ENCODE assay signal across 8 cellular contexts in genomic region chr16:72241930-72242329, GRCh38.
DNase-seq lines count a peak whose midpoint lies in the region; ATAC-seq and TF ChIP-seq lines count a peak whose summit lies in the region.

No MANE protein-coding gene starts in this region.

- no peak overlapping the region for H3K14ac ChIP-seq in mesenchymal stem cell (ENCODE audit: low read length in 2 of 2)

- no peaks in the 10 kb centered on the region for H3K36me3 ChIP-seq in H7 (replicated peaks; ENCODE audit: control insufficient read depth, insufficient read depth, low read length)
- H3K36me3 ChIP-seq in colonic mucosa, result no peaks in the 10 kb centered on the region
- H3K36me3 ChIP-seq in mesenchymal stem cell (ENCODE audit: control insufficient read depth in 1 of 2, insufficient read depth in 2 of 2, low read depth in 1 of 2, low read length in 2 of 2), result no peaks in the 10 kb centered on the region

- peak; percentile 63 for TF ChIP-seq CTCF in colonic mucosa (IDR thresholded peaks at IDR 0.05)

- H3K18ac ChIP-seq in mesenchymal stem cell (ENCODE audit: low read depth in 1 of 2, low read length in 2 of 2), result no peak overlapping the region

- H3K9ac ChIP-seq in colonic mucosa (ENCODE audit: low read depth in 2 of 2, low read length in 2 of 2), result no peak overlapping the region
- H3K9ac ChIP-seq in mesenchymal stem cell (ENCODE audit: low read length), result no peak overlapping the region

- no peak overlapping the region for H2BK12ac ChIP-seq in mesenchymal stem cell (ENCODE audit: low read length in 2 of 2)

- H2AFZ ChIP-seq in mesenchymal stem cell (ENCODE audit: low read depth, low read length), result no peak overlapping the region

- H3K27me3 ChIP-seq in H7 (ENCODE audit: control insufficient read depth, insufficient read depth, low read length) (no peaks in the 10 kb centered on the region), colonic mucosa (no peaks in the 10 kb centered on the region), mesenchymal stem cell (ENCODE audit: control insufficient read depth in 1 of 2, insufficient read depth in 1 of 2, low read length in 2 of 2) (no peaks in the 10 kb centered on the region)

- H3K23ac ChIP-seq in mesenchymal stem cell (ENCODE audit: low read length in 2 of 2), result no peak overlapping the region

- intact Hi-C loops in colonic mucosa (cut with DNase I), result loop anchor here (5.0 to 10.0 kb wide), 3 partner anchors 117 to 225 kb away; no protein-coding TSS in a partner anchor

- no peak overlapping the region for H2BK15ac ChIP-seq in mesenchymal stem cell (ENCODE audit: low read depth, poor library complexity, severe bottlenecking)

- no peaks in the 10 kb centered on the region for H3K79me1 ChIP-seq in mesenchymal stem cell (replicated peaks; ENCODE audit: low read length, poor library complexity, severe bottlenecking)

- no peak overlapping the region for H2BK120ac ChIP-seq in mesenchymal stem cell (ENCODE audit: low read depth, low read length)

- no peak overlapping the region for H2BK5ac ChIP-seq in mesenchymal stem cell (ENCODE audit: low read depth, low read length, poor library complexity, severe bottlenecking)

- no peak overlapping the region for H4K91ac ChIP-seq in mesenchymal stem cell (ENCODE audit: low read length)

- H3K4me2 ChIP-seq in mesenchymal stem cell (ENCODE audit: low read length, poor library complexity, severe bottlenecking), result no peak overlapping the region

- H3K27ac ChIP-seq in colonic mucosa (no peak overlapping the region), mesenchymal stem cell (ENCODE audit: low read length, poor library complexity, severe bottlenecking) (no peak overlapping the region)

- H3K4me3 ChIP-seq in H7 (ENCODE audit: insufficient read depth, low read depth, low read length) (no peak overlapping the region), colonic mucosa (no peak overlapping the region), mesenchymal stem cell (ENCODE audit: insufficient read depth in 1 of 2, low read depth in 1 of 2, low read length in 2 of 2) (no peak overlapping the region)

- ATAC-seq in GM21619 (IDR thresholded peaks at IDR 0.05; ENCODE audit: unreplicated experiment) (no peak), GM21825 (IDR thresholded peaks at IDR 0.05; ENCODE audit: unreplicated experiment) (no peak)

- H3K4me1 ChIP-seq in colonic mucosa (no peaks in the 10 kb centered on the region), mesenchymal stem cell (ENCODE audit: control insufficient read depth, insufficient read depth, low read depth, low read length) (no peaks in the 10 kb centered on the region)

- WGBS in mesenchymal stem cell, result 41% methylated on average over 5 of the region's 7 CpGs

- H2AK5ac ChIP-seq in mesenchymal stem cell (ENCODE audit: low read length, severe bottlenecking), result no peak overlapping the region

- no peak overlapping the region for H4K8ac ChIP-seq in mesenchymal stem cell (ENCODE audit: low read length)

- H3K9me3 ChIP-seq in colonic mucosa, result no peaks in the 10 kb centered on the region
- H3K9me3 ChIP-seq in mesenchymal stem cell (ENCODE audit: control insufficient read depth, low read length), result no peaks in the 10 kb centered on the region

- no peak overlapping the region for H3K4ac ChIP-seq in mesenchymal stem cell (ENCODE audit: low read depth in 1 of 2, low read length in 2 of 2)

- DNase-seq in COR-L47 (lab: John Stamatoyannopoulos, UW), result peak; percentile 67
- DNase-seq in H7, result peak; percentile 19
- peak; percentile 61 for DNase-seq in NCI-H69 (lab: John Stamatoyannopoulos, UW)
- DNase-seq in colonic mucosa, result peak; percentile 31
- peak; percentile 63 for DNase-seq in mesenchymal stem cell
- DNase-seq in NK-92 treated with Interleukin-12 subunit alpha and Interleukin-12 subunit beta, amount 100 ng/mL, for 24 hours (lab: John Stamatoyannopoulos, UW), result no peak
